16 cellular contexts compared by ENCODE assay signal in genomic region chr21:35145626-35146236, GRCh38.
A peak's percentile ranks its signal among the peaks of the same experiment; 100 is the strongest.
DNase-seq lines count a peak whose midpoint lies in the region; ATAC-seq and TF ChIP-seq lines count a peak whose summit lies in the region.
"Had no signal": no experiment of that assay in that cellular context is flagged by ENCODE, and none has a peak within 500 bp of the region (broad histone marks: within the 10 kb centered on the region; RNA-seq: fewer than 3 reads in every experiment).

No MANE protein-coding gene starts in this region.

- 47% methylated on average over 3 of the region's 3 CpGs for WGBS in right cardiac atrium

- H3K9me3 ChIP-seq in right cardiac atrium (ENCODE audit: control insufficient read depth, low read length) = no peaks in the 10 kb centered on the region
- H3K9me3 ChIP-seq: HAP-1 had no signal

- ATAC-seq in right cardiac atrium (no peak), GM19463 (IDR thresholded peaks at IDR 0.05; ENCODE audit: unreplicated experiment) (no peak), HG03159 (IDR thresholded peaks at IDR 0.05; ENCODE audit: unreplicated experiment) (no peak)
- ATAC-seq: HepG2 had no signal

- BruUV-seq in Calu3 (replicated peaks; lab: Mats Ljungman, UMichigan) = no TSS peak

- no peaks in the 10 kb centered on the region for H3K27me3 Mint-ChIP-seq in Calu3 (ENCODE audit: unreplicated experiment)
- H3K27me3 Mint-ChIP-seq in activated T-helper 2 cell treated with anti-CD3 and anti-CD28 coated beads, Interferon-gamma antibody, Interleukin-2, Interleukin-4, amounts not matched to agents 10 μg/mL and 5 μg/mL and 100 μg/mL, durations not matched to agents 14 hours and 24 hours and 36 hours (ENCODE audit: low read depth) = no peaks in the 10 kb centered on the region

- H3K4me3 Mint-ChIP-seq in Calu3 (ENCODE audit: low read depth, unreplicated experiment) = no peak overlapping the region
- H3K4me3 Mint-ChIP-seq in activated T-helper 2 cell treated with anti-CD3 and anti-CD28 coated beads, Interferon-gamma antibody, Interleukin-2, Interleukin-4, amounts not matched to agents 10 μg/mL and 5 μg/mL and 100 μg/mL, durations not matched to agents 14 hours and 24 hours and 36 hours (ENCODE audit: low read depth) = no peak overlapping the region

- intact Hi-C loops in Calu3 (cut with micrococcal nuclease; ENCODE audit: unreplicated experiment) (loop anchor here (5.0 kb wide), 1 partner anchor 52 kb away; no protein-coding TSS in a partner anchor), right cardiac atrium (cut with DNase I) (no loop called here)
- intact Hi-C loops in activated T-helper 2 cell treated with anti-CD3 and anti-CD28 coated beads, Interferon-gamma antibody, Interleukin-2, Interleukin-4, amounts not matched to agents 10 μg/mL and 5 μg/mL and 100 μg/mL, durations not matched to agents 14 hours and 24 hours and 36 hours (cut with micrococcal nuclease) = loop anchor here (5.0 kb wide), 1 partner anchor 257 kb away; no protein-coding TSS in a partner anchor

- H3K36me3 Mint-ChIP-seq in Calu3 (ENCODE audit: insufficient read depth, unreplicated experiment) = peaks cover 10% of the 10 kb centered on the region
- peaks cover 18% of the 10 kb centered on the region for H3K36me3 Mint-ChIP-seq in activated T-helper 2 cell treated with anti-CD3 and anti-CD28 coated beads, Interferon-gamma antibody, Interleukin-2, Interleukin-4, amounts not matched to agents 10 μg/mL and 5 μg/mL and 100 μg/mL, durations not matched to agents 14 hours and 24 hours and 36 hours (ENCODE audit: low read depth)

- peak overlapping the region; percentile 85 for H3K27ac Mint-ChIP-seq in Calu3 (ENCODE audit: unreplicated experiment)
- peak overlapping the region; percentile 33 for H3K27ac Mint-ChIP-seq in activated T-helper 2 cell treated with anti-CD3 and anti-CD28 coated beads, Interferon-gamma antibody, Interleukin-2, Interleukin-4, amounts not matched to agents 10 μg/mL and 5 μg/mL and 100 μg/mL, durations not matched to agents 14 hours and 24 hours and 36 hours

- no peaks in the 10 kb centered on the region for H3K27me3 ChIP-seq in right cardiac atrium (ENCODE audit: control insufficient read depth, insufficient read depth)
- H3K27me3 ChIP-seq: BLaER1 treated with 17β-estradiol and CSF1 and Interleukin-3, amounts not matched to agents 10 nM and 100 nM had no signal

- H3K27ac ChIP-seq in right cardiac atrium (ENCODE audit: low read length) = no peak overlapping the region
- H3K27ac ChIP-seq: BLaER1 treated with 17β-estradiol and CSF1 and Interleukin-3, amounts not matched to agents 10 nM and 100 nM had no signal

- TF ChIP-seq CTCF in Calu3 (IDR thresholded peaks at IDR 0.05; ENCODE audit: unreplicated experiment) = no peak

- H3K4me1 Mint-ChIP-seq in Calu3 (ENCODE audit: low read depth, unreplicated experiment) = peaks cover 35% of the 10 kb centered on the region
- H3K4me1 Mint-ChIP-seq in activated T-helper 2 cell treated with anti-CD3 and anti-CD28 coated beads, Interferon-gamma antibody, Interleukin-2, Interleukin-4, amounts not matched to agents 10 μg/mL and 5 μg/mL and 100 μg/mL, durations not matched to agents 14 hours and 24 hours and 36 hours (ENCODE audit: low read depth) = peaks cover 36% of the 10 kb centered on the region

- H3K4me3 ChIP-seq in right cardiac atrium (ENCODE audit: low read length) = no peak overlapping the region
- H3K4me3 ChIP-seq: BLaER1 treated with 17β-estradiol and CSF1 and Interleukin-3, amounts not matched to agents 10 nM and 100 nM; HAP-1 had no signal

- peak; percentile 34 for DNase-seq in NCI-H345 (lab: John Stamatoyannopoulos, UW)
- DNase-seq in NCI-H345 treated with DMSO at 0.1 percent for 48 hours (lab: John Stamatoyannopoulos, UW; ENCODE audit: unreplicated experiment) = no peak
- DNase-seq in Calu3 = peak; percentile 44
- DNase-seq in activated T-helper 2 cell treated with anti-CD3 and anti-CD28 coated beads, Interferon-gamma antibody, Interleukin-2, Interleukin-4, amounts not matched to agents 10 μg/mL and 5 μg/mL and 100 μg/mL, durations not matched to agents 14 hours and 24 hours and 36 hours (ENCODE audit: low spot score) = no peak
- DNase-seq in right cardiac atrium = peak; percentile 30 to 71 (median 59)
- DNase-seq in RKO (ENCODE audit: low spot score) = no peak
- DNase-seq: DMS 273 treated with DMSO at 0.1 percent for 48 hours, MM.1S, NCI-H1417, NCI-H1930, SIG-M5 had no signal

- CTCF ChIA-PET in Calu3 (lab: Charles Lee) = no interaction called here

- no peaks in the 10 kb centered on the region for H3K9me3 Mint-ChIP-seq in Calu3 (ENCODE audit: low read depth, unreplicated experiment)
- peaks cover 13% of the 10 kb centered on the region for H3K9me3 Mint-ChIP-seq in activated T-helper 2 cell treated with anti-CD3 and anti-CD28 coated beads, Interferon-gamma antibody, Interleukin-2, Interleukin-4, amounts not matched to agents 10 μg/mL and 5 μg/mL and 100 μg/mL, durations not matched to agents 14 hours and 24 hours and 36 hours

- no peaks in the 10 kb centered on the region for H3K4me1 ChIP-seq in right cardiac atrium (ENCODE audit: control insufficient read depth, insufficient read depth, low read length)
- H3K4me1 ChIP-seq: HAP-1 had no signal

Comparison
In these comparisons a context has a peak if more than half of its experiments do, and no peak if none do; other contexts are left out.
1. DNase-seq: peak in NCI-H345 (single experiment), Calu3 (single experiment) and right cardiac atrium (3 of 3); none in NCI-H345 treated with DMSO at 0.1 percent for 48 hours (single experiment), activated T-helper 2 cell treated with anti-CD3 and anti-CD28 coated beads, Interferon-gamma antibody, Interleukin-2, Interleukin-4, amounts not matched to agents 10 μg/mL and 5 μg/mL and 100 μg/mL, durations not matched to agents 14 hours and 24 hours and 36 hours (single experiment) and RKO (single experiment).
2. intact Hi-C loops: an anchor here in Calu3 (5.0 kb wide) and activated T-helper 2 cell treated with anti-CD3 and anti-CD28 coated beads, Interferon-gamma antibody, Interleukin-2, Interleukin-4, amounts not matched to agents 10 μg/mL and 5 μg/mL and 100 μg/mL, durations not matched to agents 14 hours and 24 hours and 36 hours (5.0 kb wide); none called in right cardiac atrium.